Comparison of ENCODE assay signal across 8 cellular contexts in genomic region chr12:32025906-32026305, GRCh38.
DNase-seq lines count a peak whose midpoint lies in the region; ATAC-seq and TF ChIP-seq lines count a peak whose summit lies in the region.

No MANE protein-coding gene starts in this region.

- H3F3A ChIP-seq in Loucy (ENCODE audit: low read depth) = 0 out of 2 replicates have a peak, but pooled peaks cover 1% of the 10 kb centered on the region

- no peaks in the 10 kb centered on the region for H4K20me1 ChIP-seq in Loucy (ENCODE audit: insufficient read depth, low read length, poor library complexity, severe bottlenecking)

- TF ChIP-seq CTCF in Loucy (conservative IDR thresholded peaks at IDR 0.05; ENCODE audit: low read length) = no peak
- no peak for TF ChIP-seq CTCF in HFFc6 (IDR thresholded peaks at IDR 0.05)

- H3K36me3 Mint-ChIP-seq in activated T-helper 1 cell treated with anti-CD3 and anti-CD28 coated beads, Interleukin-12 subunit alpha, Interleukin-12 subunit beta, Interleukin-2, Interleukin-4 antibody, amounts not matched to agents 30 ng/mL and 10 ng/mL and 1 ng/mL, durations not matched to agents 14 hours and 24 hours and 36 hours (ENCODE audit: low read depth) = peaks cover 12% of the 10 kb centered on the region
- H3K36me3 Mint-ChIP-seq in HFFc6 (ENCODE audit: low read depth) = no peaks in the 10 kb centered on the region

- H3K79me2 ChIP-seq in Loucy (ENCODE audit: insufficient read depth, low read length) = no peaks in the 10 kb centered on the region

- peaks cover 7% of the 10 kb centered on the region for H3K9me3 Mint-ChIP-seq in activated T-helper 1 cell treated with anti-CD3 and anti-CD28 coated beads, Interleukin-12 subunit alpha, Interleukin-12 subunit beta, Interleukin-2, Interleukin-4 antibody, amounts not matched to agents 30 ng/mL and 10 ng/mL and 1 ng/mL, durations not matched to agents 14 hours and 24 hours and 36 hours
- no peaks in the 10 kb centered on the region for H3K9me3 Mint-ChIP-seq in HFFc6

- intact Hi-C loops in activated T-helper 1 cell treated with anti-CD3 and anti-CD28 coated beads, Interleukin-12 subunit alpha, Interleukin-12 subunit beta, Interleukin-2, Interleukin-4 antibody, amounts not matched to agents 30 ng/mL and 10 ng/mL and 1 ng/mL, durations not matched to agents 14 hours and 24 hours and 36 hours (cut with micrococcal nuclease) = loop anchor here (2.0 to 5.0 kb wide), 3 partner anchors 34 to 67 kb away; partner anchors contain the start of gene RESF1

- peak overlapping the region; percentile 52 for H3K4me2 ChIP-seq in Loucy (ENCODE audit: low read depth, low read length, poor library complexity, severe bottlenecking)

- H3K27me3 Mint-ChIP-seq in activated T-helper 1 cell treated with anti-CD3 and anti-CD28 coated beads, Interleukin-12 subunit alpha, Interleukin-12 subunit beta, Interleukin-2, Interleukin-4 antibody, amounts not matched to agents 30 ng/mL and 10 ng/mL and 1 ng/mL, durations not matched to agents 14 hours and 24 hours and 36 hours (ENCODE audit: insufficient read depth) = no peaks in the 10 kb centered on the region
- peaks cover 8% of the 10 kb centered on the region for H3K27me3 Mint-ChIP-seq in HFFc6 (ENCODE audit: insufficient read depth)

- H3K36me3 ChIP-seq in Loucy (ENCODE audit: insufficient read depth, low read length) (no peaks in the 10 kb centered on the region), MG63 (no peaks in the 10 kb centered on the region)

- H3K4me3 ChIP-seq in Loucy (ENCODE audit: low read length, poor library complexity, severe bottlenecking) = peak overlapping the region; percentile 12
- H3K4me3 ChIP-seq in MG63 = no peak overlapping the region

- peak overlapping the region; percentile 62 for H3K27ac Mint-ChIP-seq in activated T-helper 1 cell treated with anti-CD3 and anti-CD28 coated beads, Interleukin-12 subunit alpha, Interleukin-12 subunit beta, Interleukin-2, Interleukin-4 antibody, amounts not matched to agents 30 ng/mL and 10 ng/mL and 1 ng/mL, durations not matched to agents 14 hours and 24 hours and 36 hours
- no peak overlapping the region for H3K27ac Mint-ChIP-seq in HFFc6

- peaks cover 21% of the 10 kb centered on the region for H3K4me1 ChIP-seq in Loucy (ENCODE audit: insufficient read depth, low read length, poor library complexity, severe bottlenecking)

- H3K27me3 ChIP-seq in Loucy (ENCODE audit: insufficient read depth, low read length, poor library complexity, severe bottlenecking) (no peaks in the 10 kb centered on the region), MG63 (no peaks in the 10 kb centered on the region)

- H2AFZ ChIP-seq in Loucy (ENCODE audit: low read length) = no peak overlapping the region

- H3K9me3 ChIP-seq in Loucy (ENCODE audit: insufficient read depth, low read depth, low read length) (no peaks in the 10 kb centered on the region), MG63 (no peaks in the 10 kb centered on the region)

- peak overlapping the region; percentile 2 for H3K4me3 Mint-ChIP-seq in activated T-helper 1 cell treated with anti-CD3 and anti-CD28 coated beads, Interleukin-12 subunit alpha, Interleukin-12 subunit beta, Interleukin-2, Interleukin-4 antibody, amounts not matched to agents 30 ng/mL and 10 ng/mL and 1 ng/mL, durations not matched to agents 14 hours and 24 hours and 36 hours
- no peak overlapping the region for H3K4me3 Mint-ChIP-seq in HFFc6

- no peaks in the 10 kb centered on the region for H3K9me2 ChIP-seq in Loucy (replicated peaks; ENCODE audit: low read depth, low read length)

- peak; percentile 55 for DNase-seq in activated T-helper 1 cell treated with anti-CD3 and anti-CD28 coated beads, Interleukin-12 subunit alpha, Interleukin-12 subunit beta, Interleukin-2, Interleukin-4 antibody, amounts not matched to agents 30 ng/mL and 10 ng/mL and 1 ng/mL, durations not matched to agents 14 hours and 24 hours and 36 hours (ENCODE audit: low spot score)
- DNase-seq in stimulated activated CD4-positive, alpha-beta T cell treated with anti-CD3 and anti-CD28 coated beads, TNF-alpha, amount 100 ng/mL, for 4 hours (ENCODE audit: low read depth in 3 of 3) = peak in 2 of 3 experiments; percentile 1 to 4
- DNase-seq in midbrain (lab: John Stamatoyannopoulos, UW) (no peak), HFFc6 (no peak), MG63 (no peak)

- ATAC-seq in GM19452 (IDR thresholded peaks at IDR 0.05; ENCODE audit: unreplicated experiment) = peak; percentile 56
- no peak for ATAC-seq in GM18870 (IDR thresholded peaks at IDR 0.05; ENCODE audit: unreplicated experiment)

- H3K9ac ChIP-seq in Loucy (ENCODE audit: low read depth, low read length, poor library complexity, severe bottlenecking) = no peak overlapping the region

- H3K4me1 Mint-ChIP-seq in activated T-helper 1 cell treated with anti-CD3 and anti-CD28 coated beads, Interleukin-12 subunit alpha, Interleukin-12 subunit beta, Interleukin-2, Interleukin-4 antibody, amounts not matched to agents 30 ng/mL and 10 ng/mL and 1 ng/mL, durations not matched to agents 14 hours and 24 hours and 36 hours (ENCODE audit: low read depth) = peaks cover 29% of the 10 kb centered on the region
- peaks cover 7% of the 10 kb centered on the region for H3K4me1 Mint-ChIP-seq in HFFc6 (ENCODE audit: low read depth)

Comparison
In these comparisons a context has a peak if more than half of its experiments do, and no peak if none do; other contexts are left out.
1. DNase-seq: peak in activated T-helper 1 cell treated with anti-CD3 and anti-CD28 coated beads, Interleukin-12 subunit alpha, Interleukin-12 subunit beta, Interleukin-2, Interleukin-4 antibody, amounts not matched to agents 30 ng/mL and 10 ng/mL and 1 ng/mL, durations not matched to agents 14 hours and 24 hours and 36 hours (single experiment) and stimulated activated CD4-positive, alpha-beta T cell treated with anti-CD3 and anti-CD28 coated beads, TNF-alpha, amount 100 ng/mL, for 4 hours (2 of 3); none in midbrain (single experiment), HFFc6 (single experiment) and MG63 (single experiment).